ENCODE assay signal across 1 cellular context in genomic region chr10:119253433-119254174, GRCh38.
TF ChIP-seq lines count a peak whose summit lies in the region.

No MANE protein-coding gene starts in this region.

TF ChIP-seq in HepG2, 621 proteins besides CTCF, POLR2A, EP300 and RAD21 (continued from another document and continues in another):
- TF ChIP-seq ZNF136 (CRISPR knock-in tag; IDR thresholded peaks at IDR 0.05; ENCODE audit: low read depth): no peak
- TF ChIP-seq AFF4 (CRISPR knock-in tag; IDR thresholded peaks at IDR 0.05): no peak
- TF ChIP-seq, protein P1, sequence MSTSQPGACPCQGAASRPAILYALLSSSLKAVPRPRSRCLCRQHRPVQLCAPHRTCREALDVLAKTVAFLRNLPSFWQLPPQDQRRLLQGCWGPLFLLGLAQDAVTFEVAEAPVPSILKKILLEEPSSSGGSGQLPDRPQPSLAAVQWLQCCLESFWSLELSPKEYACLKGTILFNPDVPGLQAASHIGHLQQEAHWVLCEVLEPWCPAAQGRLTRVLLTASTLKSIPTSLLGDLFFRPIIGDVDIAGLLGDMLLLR (CRISPR knock-in tag; IDR thresholded peaks at IDR 0.05): 0 out of 2 replicates have a peak, but pooled peaks have one; percentile 32
- no peak for TF ChIP-seq HOXA9 (CRISPR knock-in tag; IDR thresholded peaks at IDR 0.05; ENCODE audit: borderline replicate concordance)
- no peak for TF ChIP-seq THAP7 (CRISPR knock-in tag; IDR thresholded peaks at IDR 0.05)
- TF ChIP-seq MXD4 (CRISPR knock-in tag; IDR thresholded peaks at IDR 0.05): no peak
- TF ChIP-seq, protein P2, sequence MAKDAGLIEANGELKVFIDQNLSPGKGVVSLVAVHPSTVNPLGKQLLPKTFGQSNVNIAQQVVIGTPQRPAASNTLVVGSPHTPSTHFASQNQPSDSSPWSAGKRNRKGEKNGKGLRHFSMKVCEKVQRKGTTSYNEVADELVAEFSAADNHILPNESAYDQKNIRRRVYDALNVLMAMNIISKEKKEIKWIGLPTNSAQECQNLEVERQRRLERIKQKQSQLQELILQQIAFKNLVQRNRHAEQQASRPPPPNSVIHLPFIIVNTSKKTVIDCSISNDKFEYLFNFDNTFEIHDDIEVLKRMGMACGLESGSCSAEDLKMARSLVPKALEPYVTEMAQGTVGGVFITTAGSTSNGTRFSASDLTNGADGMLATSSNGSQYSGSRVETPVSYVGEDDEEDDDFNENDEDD (CRISPR knock-in tag; IDR thresholded peaks at IDR 0.05; ENCODE audit: borderline replicate concordance): no peak
- no peak for TF ChIP-seq GATAD1 (CRISPR knock-in tag; IDR thresholded peaks at IDR 0.05)
- TF ChIP-seq ISX (CRISPR knock-in tag; conservative IDR thresholded peaks at IDR 0.05): no peak
- no peak for TF ChIP-seq BORCS8-MEF2B (CRISPR knock-in tag; IDR thresholded peaks at IDR 0.05)
- no peak; the same call in 1 of the 2 replicates for TF ChIP-seq BCL6 (CRISPR knock-in tag; IDR thresholded peaks at IDR 0.05)
- TF ChIP-seq SP4 (CRISPR knock-in tag; IDR thresholded peaks at IDR 0.05): no peak
- TF ChIP-seq TBP (CRISPR knock-in tag; IDR thresholded peaks at IDR 0.05): no peak
- TF ChIP-seq KLF9 (CRISPR knock-in tag; IDR thresholded peaks at IDR 0.05; ENCODE audit: low read depth): no peak
- TF ChIP-seq ZNF326 (CRISPR knock-in tag; IDR thresholded peaks at IDR 0.05; ENCODE audit: borderline replicate concordance): no peak
- TF ChIP-seq, protein P3, sequence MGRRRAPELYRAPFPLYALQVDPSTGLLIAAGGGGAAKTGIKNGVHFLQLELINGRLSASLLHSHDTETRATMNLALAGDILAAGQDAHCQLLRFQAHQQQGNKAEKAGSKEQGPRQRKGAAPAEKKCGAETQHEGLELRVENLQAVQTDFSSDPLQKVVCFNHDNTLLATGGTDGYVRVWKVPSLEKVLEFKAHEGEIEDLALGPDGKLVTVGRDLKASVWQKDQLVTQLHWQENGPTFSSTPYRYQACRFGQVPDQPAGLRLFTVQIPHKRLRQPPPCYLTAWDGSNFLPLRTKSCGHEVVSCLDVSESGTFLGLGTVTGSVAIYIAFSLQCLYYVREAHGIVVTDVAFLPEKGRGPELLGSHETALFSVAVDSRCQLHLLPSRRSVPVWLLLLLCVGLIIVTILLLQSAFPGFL (CRISPR knock-in tag; IDR thresholded peaks at IDR 0.05): no peak
- no peak for TF ChIP-seq HMG20B (CRISPR knock-in tag; conservative IDR thresholded peaks at IDR 0.05)
- no peak for TF ChIP-seq SRY (CRISPR knock-in tag; IDR thresholded peaks at IDR 0.05)
- TF ChIP-seq, protein P4, sequence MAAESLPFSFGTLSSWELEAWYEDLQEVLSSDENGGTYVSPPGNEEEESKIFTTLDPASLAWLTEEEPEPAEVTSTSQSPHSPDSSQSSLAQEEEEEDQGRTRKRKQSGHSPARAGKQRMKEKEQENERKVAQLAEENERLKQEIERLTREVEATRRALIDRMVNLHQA (CRISPR knock-in tag; IDR thresholded peaks at IDR 0.05): no peak
- TF ChIP-seq ZBTB33 (CRISPR knock-in tag; IDR thresholded peaks at IDR 0.05): no peak
- TF ChIP-seq PCBP2 (optimal IDR thresholded peaks at IDR 0.05; ENCODE audit: low read depth, low read length, poor library complexity, severe bottlenecking): no peak
- TF ChIP-seq, protein P5, sequence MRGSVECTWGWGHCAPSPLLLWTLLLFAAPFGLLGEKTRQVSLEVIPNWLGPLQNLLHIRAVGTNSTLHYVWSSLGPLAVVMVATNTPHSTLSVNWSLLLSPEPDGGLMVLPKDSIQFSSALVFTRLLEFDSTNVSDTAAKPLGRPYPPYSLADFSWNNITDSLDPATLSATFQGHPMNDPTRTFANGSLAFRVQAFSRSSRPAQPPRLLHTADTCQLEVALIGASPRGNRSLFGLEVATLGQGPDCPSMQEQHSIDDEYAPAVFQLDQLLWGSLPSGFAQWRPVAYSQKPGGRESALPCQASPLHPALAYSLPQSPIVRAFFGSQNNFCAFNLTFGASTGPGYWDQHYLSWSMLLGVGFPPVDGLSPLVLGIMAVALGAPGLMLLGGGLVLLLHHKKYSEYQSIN (CRISPR knock-in tag; IDR thresholded peaks at IDR 0.05; ENCODE audit: borderline replicate concordance): no peak
- TF ChIP-seq BCLAF1 (IDR thresholded peaks at IDR 0.05): no peak
- TF ChIP-seq KIAA2018 (CRISPR knock-in tag; IDR thresholded peaks at IDR 0.05; ENCODE audit: borderline replicate concordance): no peak
- TF ChIP-seq ZMYM2 (CRISPR knock-in tag; IDR thresholded peaks at IDR 0.05): peak; percentile 46; the same call in 1 of the 2 replicates
- TF ChIP-seq MLLT10 (CRISPR knock-in tag; IDR thresholded peaks at IDR 0.05): no peak
- no peak for TF ChIP-seq IKZF1 (IDR thresholded peaks at IDR 0.05)
- 0 out of 2 replicates have a peak, but pooled peaks have one; percentile 13 for TF ChIP-seq ETV6 (CRISPR knock-in tag; conservative IDR thresholded peaks at IDR 0.05)
- 0 out of 2 replicates have a peak, but pooled peaks have one; percentile 48 for TF ChIP-seq ZNF160 (CRISPR knock-in tag; IDR thresholded peaks at IDR 0.05)
- no peak; the same call in 1 of the 2 replicates for TF ChIP-seq ZNF691 (CRISPR knock-in tag; IDR thresholded peaks at IDR 0.05; ENCODE audit: borderline replicate concordance, low read depth)
- TF ChIP-seq KMT2A (CRISPR knock-in tag; IDR thresholded peaks at IDR 0.05): no peak
- no peak for TF ChIP-seq ZNF891 (CRISPR knock-in tag; IDR thresholded peaks at IDR 0.05)
- TF ChIP-seq ZNF552 (CRISPR knock-in tag; IDR thresholded peaks at IDR 0.05; ENCODE audit: borderline replicate concordance): no peak
- TF ChIP-seq LCORL (IDR thresholded peaks at IDR 0.05): peak; percentile 63
- TF ChIP-seq LCORL (CRISPR knock-in tag; IDR thresholded peaks at IDR 0.05): peak; percentile 94
- TF ChIP-seq ZNF343 (CRISPR knock-in tag; IDR thresholded peaks at IDR 0.05): no peak
- TF ChIP-seq KLF16 (CRISPR knock-in tag; IDR thresholded peaks at IDR 0.05): peak in 1 of 2 experiments; percentile 57; a peak in 1 of 4 replicates
